In the genomic region with DNA sequence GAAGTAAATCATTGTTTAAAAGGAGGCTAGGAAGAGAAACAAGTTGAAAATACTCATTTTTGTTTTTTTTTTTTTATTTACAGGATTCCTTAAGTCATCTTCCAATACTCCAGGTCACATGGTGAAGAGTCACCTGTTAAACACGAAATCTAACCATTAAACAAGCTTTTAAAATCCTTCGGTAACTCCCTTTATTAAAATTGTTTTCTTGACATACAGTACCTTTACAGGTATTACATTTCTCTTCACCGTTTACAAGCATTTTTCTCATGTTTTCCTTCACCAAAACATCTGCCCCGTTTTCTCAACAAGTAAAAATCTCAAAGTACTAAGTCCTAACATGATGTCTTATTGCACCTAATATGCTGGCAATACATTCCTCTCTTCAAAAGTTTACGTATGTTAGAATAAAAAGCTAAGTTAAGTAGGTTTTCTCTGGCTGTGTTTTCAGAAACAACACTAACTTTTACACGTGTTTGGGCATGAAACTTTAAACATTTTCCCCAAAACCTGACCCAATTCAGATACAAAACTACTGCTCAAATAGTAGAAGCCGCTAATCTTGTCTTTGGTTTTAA, we compare ENCODE assay signal across 1 cellular context.
TF ChIP-seq lines count a peak whose summit lies in the region.

No MANE protein-coding gene starts in this region.

TF ChIP-seq in GM12878, 131 proteins besides CTCF, POLR2A, EP300 and RAD21 (continued from another document):
- TF ChIP-seq, protein P1, sequence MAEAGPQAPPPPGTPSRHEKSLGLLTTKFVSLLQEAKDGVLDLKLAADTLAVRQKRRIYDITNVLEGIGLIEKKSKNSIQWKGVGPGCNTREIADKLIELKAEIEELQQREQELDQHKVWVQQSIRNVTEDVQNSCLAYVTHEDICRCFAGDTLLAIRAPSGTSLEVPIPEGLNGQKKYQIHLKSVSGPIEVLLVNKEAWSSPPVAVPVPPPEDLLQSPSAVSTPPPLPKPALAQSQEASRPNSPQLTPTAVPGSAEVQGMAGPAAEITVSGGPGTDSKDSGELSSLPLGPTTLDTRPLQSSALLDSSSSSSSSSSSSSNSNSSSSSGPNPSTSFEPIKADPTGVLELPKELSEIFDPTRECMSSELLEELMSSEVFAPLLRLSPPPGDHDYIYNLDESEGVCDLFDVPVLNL (IDR thresholded peaks at IDR 0.05; ENCODE audit: low read depth, low read length): no peak
